6 cellular contexts compared by ENCODE assay signal in genomic region chr16:23508589-23509440, GRCh38. TPM values are rescaled to one million over a fixed set of nuclear protein-coding genes. Genes with fewer than 3 reads are reported as not detected.
DNase-seq lines count a peak whose midpoint lies in the region; ATAC-seq and TF ChIP-seq lines count a peak whose summit lies in the region.

No MANE protein-coding gene starts in this region.

- peak overlapping the region; percentile 78 for H3K18ac ChIP-seq in neuronal stem cell (ENCODE audit: low read length)

- no peak overlapping the region for H4K91ac ChIP-seq in neuronal stem cell (ENCODE audit: low read depth, low read length, poor library complexity)

- ATAC-seq in GM21717 (IDR thresholded peaks at IDR 0.05; ENCODE audit: unreplicated experiment): no peak

- H3K4me3 ChIP-seq in cardiac fibroblast (replicated peaks in 1 of 2; ENCODE audit: low read depth in 2 of 2, low read length in 2 of 2) (peak overlapping the region; percentile 69 to 71), neuronal stem cell (ENCODE audit: low read length in 2 of 2) (peak overlapping the region; percentile 56 to 93)

- WGBS in neuronal stem cell (ENCODE audit: extremely low coverage in 2 of 2, insufficient read length in 2 of 2, insufficient replicate concordance in 1 of 2), 2 donors: no CpG with 5 or more reads among the region's 28 CpGs

- H2AK5ac ChIP-seq in neuronal stem cell (ENCODE audit: low read depth, low read length): peak overlapping the region; percentile 14

- H2BK120ac ChIP-seq in neuronal stem cell (ENCODE audit: low read depth, low read length): no peak overlapping the region

- H3K4me2 ChIP-seq in neuronal stem cell (ENCODE audit: insufficient read depth, low read length, poor library complexity, severe bottlenecking): peak overlapping the region; percentile 98

- no peak overlapping the region for H3K23ac ChIP-seq in neuronal stem cell (ENCODE audit: low read depth, low read length, poor library complexity)

- no peak overlapping the region for H2AFZ ChIP-seq in neuronal stem cell (ENCODE audit: low read length)

- H3K36me3 ChIP-seq in neuronal stem cell (replicated peaks in 1 of 2; ENCODE audit: control insufficient read depth in 2 of 2, insufficient read depth in 2 of 2, low read length in 2 of 2): peaks cover 0 to 18% of the 10 kb centered on the region in 2 donors

- TF ChIP-seq CTCF in cardiac fibroblast (IDR thresholded peaks at IDR 0.05; ENCODE audit: low read depth, low read length): no peak
- TF ChIP-seq CTCF in GM10266 (IDR thresholded peaks at IDR 0.05; ENCODE audit: control insufficient read depth, insufficient read depth, low read depth, missing control alignments): no peak

- peaks cover 21 to 30% of the 10 kb centered on the region in 2 donors for H3K4me1 ChIP-seq in neuronal stem cell (ENCODE audit: control insufficient read depth in 2 of 2, insufficient read depth in 1 of 2, low read depth in 1 of 2, low read length in 2 of 2)

- no peak overlapping the region for H2BK12ac ChIP-seq in neuronal stem cell (ENCODE audit: low read length)

- peak overlapping the region; percentile 44 for H3K27ac ChIP-seq in neuronal stem cell (replicated peaks; ENCODE audit: low read length)

- DNase-seq in SKM-1 treated with dmso at 0.1 percent for 144 hours (lab: John Stamatoyannopoulos, UW; ENCODE audit: unreplicated experiment) (peak; percentile 52), SKM-1 (lab: John Stamatoyannopoulos, UW; ENCODE audit: unreplicated experiment) (no peak), cardiac fibroblast (ENCODE audit: low read depth in 2 of 2) (peak; percentile 23 to 24), neuronal stem cell (ENCODE audit: low spot score) (no peak), GM10266 (ENCODE audit: extremely low spot score) (no peak)

- peak overlapping the region; percentile 93 for H3K9ac ChIP-seq in neuronal stem cell (ENCODE audit: low read depth, low read length, poor library complexity)

- no peaks in the 10 kb centered on the region for H3K27me3 ChIP-seq in neuronal stem cell (ENCODE audit: control insufficient read depth in 3 of 3, insufficient read depth in 3 of 3, low read depth in 1 of 3, low read length in 3 of 3)

- H2BK5ac ChIP-seq in neuronal stem cell (ENCODE audit: low read length): peak overlapping the region; percentile 73

- H2BK15ac ChIP-seq in neuronal stem cell (ENCODE audit: low read length): no peak overlapping the region

- H4K8ac ChIP-seq in neuronal stem cell (ENCODE audit: low read depth, low read length): no peak overlapping the region

- H3K14ac ChIP-seq in neuronal stem cell (ENCODE audit: low read length): no peak overlapping the region

- peaks cover 4% of the 10 kb centered on the region for H3K79me1 ChIP-seq in neuronal stem cell (ENCODE audit: low read depth, low read length)

- H3K9me3 ChIP-seq in neuronal stem cell (replicated peaks in 1 of 2; ENCODE audit: control insufficient read depth in 2 of 2, insufficient read depth in 1 of 2, low read depth in 1 of 2, low read length in 2 of 2): no peaks in the 10 kb centered on the region

- peak overlapping the region; percentile 4 for H3K4ac ChIP-seq in neuronal stem cell (ENCODE audit: low read length)

RNA-seq across cellular contexts. Expression of gene GGA2, which starts 1.5 kb away (rescaled TPM):
- 49.8 TPM for polyA plus RNA-seq in neuronal stem cell (2013, experiment 1 of 2)
- 52.6 TPM for polyA plus RNA-seq in neuronal stem cell (2013, experiment 2 of 2)

RNA-seq across cellular contexts. Expression of gene EARS2, which starts 48.3 kb away (rescaled TPM):
- 12.1 TPM for polyA plus RNA-seq in neuronal stem cell (2013, experiment 1 of 2)
- 11.5 TPM for polyA plus RNA-seq in neuronal stem cell (2013, experiment 2 of 2)

RNA-seq across cellular contexts. Expression of gene UBFD1, which starts 48.7 kb away (rescaled TPM):
- polyA plus RNA-seq in neuronal stem cell (2013, experiment 1 of 2): 38.4 TPM
- polyA plus RNA-seq in neuronal stem cell (2013, experiment 2 of 2): 36.9 TPM

RNA-seq across cellular contexts. Expression of gene COG7, which starts 55.8 kb away (rescaled TPM):
- polyA plus RNA-seq in neuronal stem cell (2013, experiment 1 of 2): 15.5 TPM
- 15.7 TPM for polyA plus RNA-seq in neuronal stem cell (2013, experiment 2 of 2)

Comparison
In these comparisons a context has a peak if more than half of its experiments do, and no peak if none do; other contexts are left out.
1. DNase-seq: peak in SKM-1 treated with dmso at 0.1 percent for 144 hours (single experiment) and cardiac fibroblast (2 of 2); none in SKM-1 (single experiment), neuronal stem cell (single experiment) and GM10266 (single experiment).